In the genomic region with DNA sequence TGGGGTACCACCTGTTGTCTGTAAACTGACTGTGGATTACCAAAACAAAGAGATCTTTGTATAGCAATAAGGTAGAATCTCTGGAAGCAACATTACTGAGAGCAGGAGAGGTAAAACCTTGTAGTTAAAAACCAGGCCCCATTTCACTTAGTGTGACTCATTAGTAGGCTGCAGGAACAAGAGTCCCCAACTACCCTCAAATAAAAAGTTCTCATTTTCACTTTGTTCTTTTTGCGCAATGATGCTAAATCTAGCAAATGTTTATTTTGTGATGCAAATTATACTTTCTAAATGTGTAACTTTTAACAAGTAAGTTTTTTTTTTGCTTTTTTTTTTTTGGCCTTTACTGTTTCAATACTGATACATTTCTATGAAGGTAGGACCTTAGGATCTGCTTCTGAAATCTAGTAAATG, we compare ENCODE assay signal across 14 cellular contexts.
DNase-seq lines count a peak whose midpoint lies in the region; ATAC-seq and TF ChIP-seq lines count a peak whose summit lies in the region.
"Had no signal": no experiment of that assay in that cellular context is flagged by ENCODE, and none has a peak within 500 bp of the region (broad histone marks: within the 10 kb centered on the region; RNA-seq: fewer than 3 reads in every experiment).

No MANE protein-coding gene starts in this region.

- DNase-seq in T-helper 17 cell: no peak
- no peak for DNase-seq in chondrocyte (ENCODE audit: low spot score)
- no peak for DNase-seq in NCI-H82 (lab: John Stamatoyannopoulos, UW)
- no peak for DNase-seq in T1000 (lab: John Stamatoyannopoulos, UW)
- no peak for DNase-seq in A673 (ENCODE audit: low spot score)
- DNase-seq: activated CD8-positive, alpha-beta memory T cell treated with anti-CD3 and anti-CD28 coated beads for 24 hours; amniotic stem cell; NCI-H2081; posterior cingulate gyrus; SHP77 had no signal

- no peaks in the 10 kb centered on the region for H3K4me1 ChIP-seq in A673 (ENCODE audit: insufficient read depth, low read length, poor library complexity, severe bottlenecking)

- H3K27ac ChIP-seq in A673 (ENCODE audit: low read depth, low read length, poor library complexity, severe bottlenecking): no peak overlapping the region

- POLR2A ChIA-PET in A673 (lab: Charles Lee; ENCODE audit: low non-redundant PET): no interaction called here

- no peaks in the 10 kb centered on the region for H3K27me3 ChIP-seq in A673 (replicated peaks; ENCODE audit: insufficient read depth, low read depth, low read length, poor library complexity)

- H3K27ac Mint-ChIP-seq in T-helper 17 cell (peak overlapping the region; percentile 2), chondrocyte (ENCODE audit: unreplicated experiment) (no peak overlapping the region)

- peaks cover 49% of the 10 kb centered on the region for H3K36me3 ChIP-seq in A673 (ENCODE audit: insufficient read depth, low read length, poor library complexity, severe bottlenecking)

- H3K4me3 ChIP-seq in A673 (ENCODE audit: low read depth, low read length, poor library complexity, severe bottlenecking): no peak overlapping the region

- H3K36me3 Mint-ChIP-seq in T-helper 17 cell (ENCODE audit: low read depth) (peaks cover 9% of the 10 kb centered on the region), chondrocyte (ENCODE audit: low read depth) (peaks cover 13% of the 10 kb centered on the region)

- ATAC-seq in GM18861 (IDR thresholded peaks at IDR 0.05; ENCODE audit: unreplicated experiment) (peak; percentile 87), GM21390 (IDR thresholded peaks at IDR 0.05; ENCODE audit: unreplicated experiment) (peak; percentile 97), HG03064 (IDR thresholded peaks at IDR 0.05; ENCODE audit: low read depth, unreplicated experiment) (peak; percentile 92), T-helper 17 cell (no peak)
- ATAC-seq: left lobe of liver had no signal

- CTCF ChIA-PET in A673 (lab: Charles Lee): no interaction called here

- TF ChIP-seq CTCF in chondrocyte (IDR thresholded peaks at IDR 0.05): no peak
- TF ChIP-seq CTCF in A673 (conservative IDR thresholded peaks at IDR 0.05; ENCODE audit: low read depth, low read length): no peak

- no peak overlapping the region for H3K4me3 Mint-ChIP-seq in T-helper 17 cell
- no peak overlapping the region for H3K4me3 Mint-ChIP-seq in chondrocyte (ENCODE audit: unreplicated experiment)

- no peaks in the 10 kb centered on the region for H3K27me3 Mint-ChIP-seq in T-helper 17 cell
- no peaks in the 10 kb centered on the region for H3K27me3 Mint-ChIP-seq in chondrocyte (ENCODE audit: low read depth)

- no peaks in the 10 kb centered on the region for H3K4me1 Mint-ChIP-seq in T-helper 17 cell
- H3K4me1 Mint-ChIP-seq in chondrocyte (ENCODE audit: low read depth): no peaks in the 10 kb centered on the region

- no TSS peak for BruUV-seq in A673 (replicated peaks; lab: Mats Ljungman, UMichigan)

- no peaks in the 10 kb centered on the region for H3K9me3 ChIP-seq in T-helper 17 cell (ENCODE audit: control insufficient read depth, low read length, poor library complexity, severe bottlenecking)
- H3K9me3 ChIP-seq in A673 (ENCODE audit: low read depth, low read length, poor library complexity, severe bottlenecking): no peaks in the 10 kb centered on the region

- H3K9me3 Mint-ChIP-seq in chondrocyte (ENCODE audit: low read depth): no peaks in the 10 kb centered on the region

- intact Hi-C loops in A673 (cut with micrococcal nuclease; ENCODE audit: unreplicated experiment): no loop called here
